In the genomic region with DNA sequence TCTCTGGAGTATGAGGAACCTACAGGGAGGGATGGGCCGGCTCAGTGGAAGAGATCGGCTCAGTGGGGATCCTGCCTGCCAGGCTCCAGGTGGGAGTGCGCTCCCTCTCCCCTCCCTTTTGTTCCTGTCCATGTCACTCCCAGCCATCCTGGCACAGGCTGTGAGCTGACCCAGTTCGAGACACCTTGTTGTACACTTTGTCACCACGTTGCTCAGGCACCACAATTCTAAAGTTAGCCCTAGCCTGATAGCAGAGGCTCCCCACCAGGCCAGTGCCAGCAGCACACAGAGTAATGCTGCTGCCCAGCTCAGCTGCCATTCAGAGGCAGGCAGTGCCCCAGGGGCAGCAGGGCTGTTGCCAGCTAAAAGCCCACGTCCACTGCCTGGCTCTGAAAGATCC, we compare ENCODE assay signal across 2 cellular contexts.
TF ChIP-seq lines count a peak whose summit lies in the region.

No MANE protein-coding gene starts in this region.

TF ChIP-seq in liver, 16 proteins besides CTCF, POLR2A, EP300 and RAD21:
- no peak for TF ChIP-seq HNF4G (IDR thresholded peaks at IDR 0.05)
- TF ChIP-seq FOXA2 (IDR thresholded peaks at IDR 0.05), result no peak
- no peak for TF ChIP-seq SP1 (IDR thresholded peaks at IDR 0.05)
- TF ChIP-seq FOXA1 (IDR thresholded peaks at IDR 0.05), result no peak
- TF ChIP-seq YY1 (IDR thresholded peaks at IDR 0.05), result no peak
- TF ChIP-seq RXRA (IDR thresholded peaks at IDR 0.05), result no peak
- no peak for TF ChIP-seq HNF4A (conservative IDR thresholded peaks at IDR 0.05)
- no peak for TF ChIP-seq TAF1 (conservative IDR thresholded peaks at IDR 0.05)
- TF ChIP-seq, protein P1, sequence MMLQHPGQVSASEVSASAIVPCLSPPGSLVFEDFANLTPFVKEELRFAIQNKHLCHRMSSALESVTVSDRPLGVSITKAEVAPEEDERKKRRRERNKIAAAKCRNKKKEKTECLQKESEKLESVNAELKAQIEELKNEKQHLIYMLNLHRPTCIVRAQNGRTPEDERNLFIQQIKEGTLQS (IDR thresholded peaks at IDR 0.05), result no peak
- no peak for TF ChIP-seq JUND (IDR thresholded peaks at IDR 0.05)
- TF ChIP-seq, protein P2, sequence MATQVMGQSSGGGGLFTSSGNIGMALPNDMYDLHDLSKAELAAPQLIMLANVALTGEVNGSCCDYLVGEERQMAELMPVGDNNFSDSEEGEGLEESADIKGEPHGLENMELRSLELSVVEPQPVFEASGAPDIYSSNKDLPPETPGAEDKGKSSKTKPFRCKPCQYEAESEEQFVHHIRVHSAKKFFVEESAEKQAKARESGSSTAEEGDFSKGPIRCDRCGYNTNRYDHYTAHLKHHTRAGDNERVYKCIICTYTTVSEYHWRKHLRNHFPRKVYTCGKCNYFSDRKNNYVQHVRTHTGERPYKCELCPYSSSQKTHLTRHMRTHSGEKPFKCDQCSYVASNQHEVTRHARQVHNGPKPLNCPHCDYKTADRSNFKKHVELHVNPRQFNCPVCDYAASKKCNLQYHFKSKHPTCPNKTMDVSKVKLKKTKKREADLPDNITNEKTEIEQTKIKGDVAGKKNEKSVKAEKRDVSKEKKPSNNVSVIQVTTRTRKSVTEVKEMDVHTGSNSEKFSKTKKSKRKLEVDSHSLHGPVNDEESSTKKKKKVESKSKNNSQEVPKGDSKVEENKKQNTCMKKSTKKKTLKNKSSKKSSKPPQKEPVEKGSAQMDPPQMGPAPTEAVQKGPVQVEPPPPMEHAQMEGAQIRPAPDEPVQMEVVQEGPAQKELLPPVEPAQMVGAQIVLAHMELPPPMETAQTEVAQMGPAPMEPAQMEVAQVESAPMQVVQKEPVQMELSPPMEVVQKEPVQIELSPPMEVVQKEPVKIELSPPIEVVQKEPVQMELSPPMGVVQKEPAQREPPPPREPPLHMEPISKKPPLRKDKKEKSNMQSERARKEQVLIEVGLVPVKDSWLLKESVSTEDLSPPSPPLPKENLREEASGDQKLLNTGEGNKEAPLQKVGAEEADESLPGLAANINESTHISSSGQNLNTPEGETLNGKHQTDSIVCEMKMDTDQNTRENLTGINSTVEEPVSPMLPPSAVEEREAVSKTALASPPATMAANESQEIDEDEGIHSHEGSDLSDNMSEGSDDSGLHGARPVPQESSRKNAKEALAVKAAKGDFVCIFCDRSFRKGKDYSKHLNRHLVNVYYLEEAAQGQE (IDR thresholded peaks at IDR 0.05), result no peak
- TF ChIP-seq, protein P3, sequence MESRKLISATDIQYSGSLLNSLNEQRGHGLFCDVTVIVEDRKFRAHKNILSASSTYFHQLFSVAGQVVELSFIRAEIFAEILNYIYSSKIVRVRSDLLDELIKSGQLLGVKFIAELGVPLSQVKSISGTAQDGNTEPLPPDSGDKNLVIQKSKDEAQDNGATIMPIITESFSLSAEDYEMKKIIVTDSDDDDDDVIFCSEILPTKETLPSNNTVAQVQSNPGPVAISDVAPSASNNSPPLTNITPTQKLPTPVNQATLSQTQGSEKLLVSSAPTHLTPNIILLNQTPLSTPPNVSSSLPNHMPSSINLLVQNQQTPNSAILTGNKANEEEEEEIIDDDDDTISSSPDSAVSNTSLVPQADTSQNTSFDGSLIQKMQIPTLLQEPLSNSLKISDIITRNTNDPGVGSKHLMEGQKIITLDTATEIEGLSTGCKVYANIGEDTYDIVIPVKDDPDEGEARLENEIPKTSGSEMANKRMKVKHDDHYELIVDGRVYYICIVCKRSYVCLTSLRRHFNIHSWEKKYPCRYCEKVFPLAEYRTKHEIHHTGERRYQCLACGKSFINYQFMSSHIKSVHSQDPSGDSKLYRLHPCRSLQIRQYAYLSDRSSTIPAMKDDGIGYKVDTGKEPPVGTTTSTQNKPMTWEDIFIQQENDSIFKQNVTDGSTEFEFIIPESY (IDR thresholded peaks at IDR 0.05), result no peak
- TF ChIP-seq EGR1 (IDR thresholded peaks at IDR 0.05; ENCODE audit: low read depth in 2 of 2), result no peak
- no peak for TF ChIP-seq GABPA (IDR thresholded peaks at IDR 0.05 in 1 of 2, conservative IDR thresholded peaks at IDR 0.05 in 1 of 2)
- TF ChIP-seq, protein P4, sequence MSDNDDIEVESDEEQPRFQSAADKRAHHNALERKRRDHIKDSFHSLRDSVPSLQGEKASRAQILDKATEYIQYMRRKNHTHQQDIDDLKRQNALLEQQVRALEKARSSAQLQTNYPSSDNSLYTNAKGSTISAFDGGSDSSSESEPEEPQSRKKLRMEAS (IDR thresholded peaks at IDR 0.05), result no peak
- no peak for TF ChIP-seq NR2F2 (IDR thresholded peaks at IDR 0.05)

TF ChIP-seq in HepG2, 621 proteins besides CTCF, POLR2A, EP300 and RAD21:
- TF ChIP-seq, protein P5, sequence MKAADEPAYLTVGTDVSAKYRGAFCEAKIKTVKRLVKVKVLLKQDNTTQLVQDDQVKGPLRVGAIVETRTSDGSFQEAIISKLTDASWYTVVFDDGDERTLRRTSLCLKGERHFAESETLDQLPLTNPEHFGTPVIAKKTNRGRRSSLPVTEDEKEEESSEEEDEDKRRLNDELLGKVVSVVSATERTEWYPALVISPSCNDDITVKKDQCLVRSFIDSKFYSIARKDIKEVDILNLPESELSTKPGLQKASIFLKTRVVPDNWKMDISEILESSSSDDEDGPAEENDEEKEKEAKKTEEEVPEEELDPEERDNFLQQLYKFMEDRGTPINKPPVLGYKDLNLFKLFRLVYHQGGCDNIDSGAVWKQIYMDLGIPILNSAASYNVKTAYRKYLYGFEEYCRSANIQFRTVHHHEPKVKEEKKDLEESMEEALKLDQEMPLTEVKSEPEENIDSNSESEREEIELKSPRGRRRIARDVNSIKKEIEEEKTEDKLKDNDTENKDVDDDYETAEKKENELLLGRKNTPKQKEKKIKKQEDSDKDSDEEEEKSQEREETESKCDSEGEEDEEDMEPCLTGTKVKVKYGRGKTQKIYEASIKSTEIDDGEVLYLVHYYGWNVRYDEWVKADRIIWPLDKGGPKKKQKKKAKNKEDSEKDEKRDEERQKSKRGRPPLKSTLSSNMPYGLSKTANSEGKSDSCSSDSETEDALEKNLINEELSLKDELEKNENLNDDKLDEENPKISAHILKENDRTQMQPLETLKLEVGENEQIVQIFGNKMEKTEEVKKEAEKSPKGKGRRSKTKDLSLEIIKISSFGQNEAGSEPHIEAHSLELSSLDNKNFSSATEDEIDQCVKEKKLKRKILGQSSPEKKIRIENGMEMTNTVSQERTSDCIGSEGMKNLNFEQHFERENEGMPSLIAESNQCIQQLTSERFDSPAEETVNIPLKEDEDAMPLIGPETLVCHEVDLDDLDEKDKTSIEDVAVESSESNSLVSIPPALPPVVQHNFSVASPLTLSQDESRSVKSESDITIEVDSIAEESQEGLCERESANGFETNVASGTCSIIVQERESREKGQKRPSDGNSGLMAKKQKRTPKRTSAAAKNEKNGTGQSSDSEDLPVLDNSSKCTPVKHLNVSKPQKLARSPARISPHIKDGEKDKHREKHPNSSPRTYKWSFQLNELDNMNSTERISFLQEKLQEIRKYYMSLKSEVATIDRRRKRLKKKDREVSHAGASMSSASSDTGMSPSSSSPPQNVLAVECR (CRISPR knock-in tag; IDR thresholded peaks at IDR 0.05; ENCODE audit: borderline replicate concordance), result no peak
- TF ChIP-seq, protein P6, sequence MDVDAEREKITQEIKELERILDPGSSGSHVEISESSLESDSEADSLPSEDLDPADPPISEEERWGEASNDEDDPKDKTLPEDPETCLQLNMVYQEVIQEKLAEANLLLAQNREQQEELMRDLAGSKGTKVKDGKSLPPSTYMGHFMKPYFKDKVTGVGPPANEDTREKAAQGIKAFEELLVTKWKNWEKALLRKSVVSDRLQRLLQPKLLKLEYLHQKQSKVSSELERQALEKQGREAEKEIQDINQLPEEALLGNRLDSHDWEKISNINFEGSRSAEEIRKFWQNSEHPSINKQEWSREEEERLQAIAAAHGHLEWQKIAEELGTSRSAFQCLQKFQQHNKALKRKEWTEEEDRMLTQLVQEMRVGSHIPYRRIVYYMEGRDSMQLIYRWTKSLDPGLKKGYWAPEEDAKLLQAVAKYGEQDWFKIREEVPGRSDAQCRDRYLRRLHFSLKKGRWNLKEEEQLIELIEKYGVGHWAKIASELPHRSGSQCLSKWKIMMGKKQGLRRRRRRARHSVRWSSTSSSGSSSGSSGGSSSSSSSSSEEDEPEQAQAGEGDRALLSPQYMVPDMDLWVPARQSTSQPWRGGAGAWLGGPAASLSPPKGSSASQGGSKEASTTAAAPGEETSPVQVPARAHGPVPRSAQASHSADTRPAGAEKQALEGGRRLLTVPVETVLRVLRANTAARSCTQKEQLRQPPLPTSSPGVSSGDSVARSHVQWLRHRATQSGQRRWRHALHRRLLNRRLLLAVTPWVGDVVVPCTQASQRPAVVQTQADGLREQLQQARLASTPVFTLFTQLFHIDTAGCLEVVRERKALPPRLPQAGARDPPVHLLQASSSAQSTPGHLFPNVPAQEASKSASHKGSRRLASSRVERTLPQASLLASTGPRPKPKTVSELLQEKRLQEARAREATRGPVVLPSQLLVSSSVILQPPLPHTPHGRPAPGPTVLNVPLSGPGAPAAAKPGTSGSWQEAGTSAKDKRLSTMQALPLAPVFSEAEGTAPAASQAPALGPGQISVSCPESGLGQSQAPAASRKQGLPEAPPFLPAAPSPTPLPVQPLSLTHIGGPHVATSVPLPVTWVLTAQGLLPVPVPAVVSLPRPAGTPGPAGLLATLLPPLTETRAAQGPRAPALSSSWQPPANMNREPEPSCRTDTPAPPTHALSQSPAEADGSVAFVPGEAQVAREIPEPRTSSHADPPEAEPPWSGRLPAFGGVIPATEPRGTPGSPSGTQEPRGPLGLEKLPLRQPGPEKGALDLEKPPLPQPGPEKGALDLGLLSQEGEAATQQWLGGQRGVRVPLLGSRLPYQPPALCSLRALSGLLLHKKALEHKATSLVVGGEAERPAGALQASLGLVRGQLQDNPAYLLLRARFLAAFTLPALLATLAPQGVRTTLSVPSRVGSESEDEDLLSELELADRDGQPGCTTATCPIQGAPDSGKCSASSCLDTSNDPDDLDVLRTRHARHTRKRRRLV (CRISPR knock-in tag; IDR thresholded peaks at IDR 0.05), result no peak
- TF ChIP-seq CENPX (CRISPR knock-in tag; IDR thresholded peaks at IDR 0.05) (no peak), ZMYM3 (CRISPR knock-in tag; IDR thresholded peaks at IDR 0.05) (no peak)
